ENCODE assay signal across 21 cellular contexts in genomic region chr2:242046184-242046826, GRCh38.
DNase-seq lines count a peak whose midpoint lies in the region; ATAC-seq, FAIRE-seq and TF ChIP-seq lines count a peak whose summit lies in the region.
"Had no signal": no experiment of that assay in that cellular context is flagged by ENCODE, and none has a peak within 500 bp of the region (broad histone marks: within the 10 kb centered on the region; RNA-seq: fewer than 3 reads in every experiment).

No MANE protein-coding gene starts in this region.

- no peak for TF ChIP-seq POLR2A in sigmoid colon (IDR thresholded peaks at IDR 0.05)

- H3K27me3 ChIP-seq in sigmoid colon, result peaks cover 12 to 46% (median 13%) of the 10 kb centered on the region in 3 donors

- DNase-seq in activated T-cell treated with anti-CD3 and anti-CD28 coated beads, Interleukin-2, amount 50 U/mL, for 24 hours, result no peak
- no peak for DNase-seq in activated T-cell treated with anti-CD3 and anti-CD28 coated beads, Interleukin-2, amount 50 U/mL, for 1 hour
- DNase-seq in sigmoid colon, result peak; percentile 12
- no peak for DNase-seq in stimulated activated CD4-positive, alpha-beta T cell treated with anti-CD3 and anti-CD28 coated beads, Interleukin-15, amount 100 ng/mL, for 24 hours
- no peak for DNase-seq in dermis blood vessel endothelial cell
- DNase-seq: activated CD4-positive, CD25-positive, alpha-beta regulatory T cell treated with anti-CD3 and anti-CD28 coated beads, Interleukin-2, amount 50 U/mL, for 72 hours; C1 segment of cervical spinal cord; effector memory CD4-positive, alpha-beta T cell; KBM-7; left colon; MM.1S; natural killer cell; NCI-H146; NCI-H526 had no signal

- intact Hi-C loops in sigmoid colon (cut with DNase I), result no loop called here

- H3K27me3 Mint-ChIP-seq in activated T-cell treated with anti-CD3 and anti-CD28 coated beads, Interleukin-2, amount 50 U/mL, for 24 hours, result peaks cover 53% of the 10 kb centered on the region
- peaks cover 60% of the 10 kb centered on the region for H3K27me3 Mint-ChIP-seq in brain

- no peaks in the 10 kb centered on the region for H3K36me3 ChIP-seq in sigmoid colon

- H3K9me3 Mint-ChIP-seq in activated T-cell treated with anti-CD3 and anti-CD28 coated beads, Interleukin-2, amount 50 U/mL, for 24 hours, result peaks cover 2% of the 10 kb centered on the region
- H3K9me3 Mint-ChIP-seq in brain, result peaks cover 4 to 18% (median 14%) of the 10 kb centered on the region in 5 experiments
- H3K9me3 Mint-ChIP-seq: natural killer cell had no signal

- H3K27ac Mint-ChIP-seq in activated T-cell treated with anti-CD3 and anti-CD28 coated beads, Interleukin-2, amount 50 U/mL, for 24 hours, result no peak overlapping the region
- no peak overlapping the region for H3K27ac Mint-ChIP-seq in brain
- H3K27ac Mint-ChIP-seq: activated naive CD8-positive, alpha-beta T cell; mesothelial cell of epicardium; natural killer cell had no signal

- H3K4me3 ChIP-seq in sigmoid colon, result no peak overlapping the region
- H3K4me3 ChIP-seq: SK-N-MC had no signal

- no peaks in the 10 kb centered on the region for H3K9me3 ChIP-seq in sigmoid colon

- FAIRE-seq in islet of Langerhans (lab: Jason Lieb, UNC), result peak; percentile 68
- FAIRE-seq: astrocyte had no signal

- H3K36me3 Mint-ChIP-seq in activated T-cell treated with anti-CD3 and anti-CD28 coated beads, Interleukin-2, amount 50 U/mL, for 24 hours (ENCODE audit: low read depth), result no peaks in the 10 kb centered on the region
- H3K36me3 Mint-ChIP-seq in brain, result no peaks in the 10 kb centered on the region
- H3K36me3 Mint-ChIP-seq: activated naive CD8-positive, alpha-beta T cell; natural killer cell had no signal

- H3K4me3 Mint-ChIP-seq in activated T-cell treated with anti-CD3 and anti-CD28 coated beads, Interleukin-2, amount 50 U/mL, for 24 hours, result peak overlapping the region; percentile 62
- peak overlapping the region; percentile 35 to 74 (median 66) for H3K4me3 Mint-ChIP-seq in brain
- H3K4me3 Mint-ChIP-seq: activated naive CD8-positive, alpha-beta T cell; mesothelial cell of epicardium; natural killer cell had no signal

- ATAC-seq in GM21423 (IDR thresholded peaks at IDR 0.05; ENCODE audit: unreplicated experiment), result no peak
- ATAC-seq: left colon, natural killer cell had no signal

- no peak overlapping the region for H3K27ac ChIP-seq in sigmoid colon
- H3K27ac ChIP-seq: SK-N-MC had no signal

- 55 to 87% methylated on average over 39 of the region's 39 CpGs for WGBS in sigmoid colon, 2 donors

- H3K4me1 Mint-ChIP-seq in activated T-cell treated with anti-CD3 and anti-CD28 coated beads, Interleukin-2, amount 50 U/mL, for 24 hours (ENCODE audit: low read depth), result peaks cover 6% of the 10 kb centered on the region
- peaks cover 12% of the 10 kb centered on the region for H3K4me1 Mint-ChIP-seq in brain

- TF ChIP-seq EP300 in sigmoid colon (IDR thresholded peaks at IDR 0.05), result no peak

- H3K4me1 ChIP-seq in sigmoid colon, result no peaks in the 10 kb centered on the region

- no peak for TF ChIP-seq CTCF in brain (conservative IDR thresholded peaks at IDR 0.05)
- TF ChIP-seq CTCF in sigmoid colon (IDR thresholded peaks at IDR 0.05), result no peak
